7 cellular contexts compared by ENCODE assay signal in the genomic region with DNA sequence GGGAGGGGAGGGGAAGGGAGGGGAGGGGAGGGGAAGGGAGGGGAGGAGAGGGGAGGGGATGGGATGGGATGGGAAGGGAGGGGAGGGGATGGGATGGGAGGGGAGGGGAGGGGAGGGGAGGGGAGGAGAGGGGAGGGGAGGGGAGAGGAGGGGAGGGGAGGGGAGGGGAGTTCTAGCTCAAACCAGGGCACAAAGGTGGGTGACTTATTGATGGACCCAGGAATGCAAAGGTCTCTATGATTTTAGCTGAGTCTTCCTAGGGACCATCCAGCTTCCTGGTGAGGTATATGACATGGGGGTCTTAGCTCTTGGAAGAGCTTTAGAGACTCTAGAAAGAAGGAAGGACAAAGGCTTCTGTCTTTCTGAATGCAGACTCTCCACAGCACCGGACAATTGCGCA. TPM values are rescaled to one million over a fixed set of nuclear protein-coding genes. Genes with fewer than 3 reads are reported as not detected.
"Had no signal": no experiment of that assay in that cellular context is flagged by ENCODE, and none has a peak within 500 bp of the region (broad histone marks: within the 10 kb centered on the region; RNA-seq: fewer than 3 reads in every experiment).

No MANE protein-coding gene starts in this region.

- DNase-seq: H9, HCEC 1CT had no signal

- H3K4me2 ChIP-seq: GM23338 had no signal

- ATAC-seq: GM23338 had no signal

- FAIRE-seq: H1, H54 had no signal

- H3K4me3 ChIP-seq: GM23338 had no signal

- H2AFZ ChIP-seq: GM23338 had no signal

RNA-seq across cellular contexts. Expression of gene ANO2, which starts 42.3 kb away (rescaled TPM):
- total RNA-seq: HT-29 had no signal
- polyA plus RNA-seq: IgD-negative memory B cell had no signal
